In genomic region chr10:43421201-43421507, GRCh38 we compare ENCODE assay signal across 8 cellular contexts. TPM values are rescaled to one million over a fixed set of nuclear protein-coding genes. Genes with fewer than 3 reads are reported as not detected.
DNase-seq lines count a peak whose midpoint lies in the region; ATAC-seq and TF ChIP-seq lines count a peak whose summit lies in the region.

No MANE protein-coding gene starts in this region.

- intact Hi-C loops in A673 (cut with micrococcal nuclease; ENCODE audit: unreplicated experiment) = loop anchor here (2.0 kb wide), 1 partner anchor 16 kb away; the partner anchor contains the start of gene ZNF487
- intact Hi-C loops in MCF 10A (cut with micrococcal nuclease) = no loop called here

- H3K27me3 Mint-ChIP-seq in MCF 10A (ENCODE audit: insufficient read depth, unreplicated experiment) = no peaks in the 10 kb centered on the region

- peak overlapping the region; percentile 93 for H3K27ac Mint-ChIP-seq in MCF 10A (ENCODE audit: low read depth, unreplicated experiment)

- H3K9me3 Mint-ChIP-seq in MCF 10A (ENCODE audit: unreplicated experiment) = no peaks in the 10 kb centered on the region

- peak overlapping the region; percentile 85 for H3K4me3 Mint-ChIP-seq in MCF 10A (ENCODE audit: unreplicated experiment)

- POLR2A ChIA-PET in A673 (lab: Charles Lee; ENCODE audit: low non-redundant PET) (interaction anchor here (0.5 kb wide), 1 partner anchor 14 kb away, joined by 4 read pairs; no protein-coding TSS in a partner anchor), MCF 10A (lab: Yijun Ruan, JAX) (interaction anchor here (0.6 to 4.7 kb wide), 10 partner anchors 11 to 282 kb away, joined by 3 to 74 read pairs (median 4); partner anchors contain the start of genes HNRNPF and ZNF487)

- H3K9me3 ChIP-seq in A673 (ENCODE audit: low read depth, low read length, poor library complexity, severe bottlenecking) = no peaks in the 10 kb centered on the region
- no peaks in the 10 kb centered on the region for H3K9me3 ChIP-seq in mononuclear cell (ENCODE audit: low read depth, low read length)

- H3K4me1 ChIP-seq in A673 (ENCODE audit: insufficient read depth, low read length, poor library complexity, severe bottlenecking) (peaks cover 13% of the 10 kb centered on the region), mononuclear cell (ENCODE audit: insufficient read depth, low read length) (peaks cover 54% of the 10 kb centered on the region)

- no peak for DNase-seq in A673 (ENCODE audit: low spot score)
- no peak for DNase-seq in MCF 10A (ENCODE audit: unreplicated experiment)
- DNase-seq in DMS153 treated with DMSO at 0.1 percent for 48 hours (lab: John Stamatoyannopoulos, UW; ENCODE audit: unreplicated experiment) = no peak
- DNase-seq in SHP77 treated with DMSO at 0.1 percent for 48 hours (lab: John Stamatoyannopoulos, UW) = no peak
- no peak for DNase-seq in NCI-H446 treated with DMSO at 0.1 percent for 48 hours (lab: John Stamatoyannopoulos, UW)

- peak overlapping the region; percentile 91 for H3K27ac ChIP-seq in A673 (ENCODE audit: low read depth, low read length, poor library complexity, severe bottlenecking)

- ATAC-seq in HG02571 (IDR thresholded peaks at IDR 0.05; ENCODE audit: unreplicated experiment) (peak; percentile 10), GM21515 (IDR thresholded peaks at IDR 0.05; ENCODE audit: unreplicated experiment) (no peak)

- H3K4me3 ChIP-seq in A673 (ENCODE audit: low read depth, low read length, poor library complexity, severe bottlenecking) = peak overlapping the region; percentile 50
- H3K4me3 ChIP-seq in mononuclear cell (ENCODE audit: low read length) = peak overlapping the region; percentile 59

- no peaks in the 10 kb centered on the region for H3K36me3 Mint-ChIP-seq in MCF 10A (ENCODE audit: insufficient read depth, unreplicated experiment)

- no peaks in the 10 kb centered on the region for H3K27me3 ChIP-seq in A673 (replicated peaks; ENCODE audit: insufficient read depth, low read depth, low read length, poor library complexity)
- H3K27me3 ChIP-seq in mononuclear cell (ENCODE audit: insufficient read depth, low read length) = no peaks in the 10 kb centered on the region

- no peaks in the 10 kb centered on the region for H3K36me3 ChIP-seq in A673 (ENCODE audit: insufficient read depth, low read length, poor library complexity, severe bottlenecking)

- BruUV-seq in A673 (replicated peaks; lab: Mats Ljungman, UMichigan) (TSS peak; percentile 87), MCF 10A (replicated peaks; lab: Mats Ljungman, UMichigan) (no TSS peak)

- CTCF ChIA-PET in A673 (lab: Charles Lee) (no interaction called here), MCF 10A (lab: Yijun Ruan, JAX) (interaction anchor here (0.6 to 1.2 kb wide), 3 partner anchors 13 to 16 kb away, joined by 3 to 5 read pairs (median 4); partner anchors contain the start of gene ZNF487)

- TF ChIP-seq CTCF in A673 (conservative IDR thresholded peaks at IDR 0.05; ENCODE audit: low read depth, low read length) = no peak
- no peak for TF ChIP-seq CTCF in MCF 10A (IDR thresholded peaks at IDR 0.05; ENCODE audit: unreplicated experiment)

- peaks cover 13% of the 10 kb centered on the region for H3K4me1 Mint-ChIP-seq in MCF 10A (ENCODE audit: insufficient read depth, unreplicated experiment)

RNA-seq across cellular contexts. Expression of gene HNRNPF, which starts 12.2 kb away (rescaled TPM):
- total RNA-seq in A673 (2021) = 265 and 277 TPM in 2 replicates
- total RNA-seq in MCF 10A (2022) = 184 and 198 TPM in 2 replicates
- total RNA-seq in mononuclear cell = 118 TPM

RNA-seq across cellular contexts. Expression of gene ZNF487, which starts 15.8 kb away (rescaled TPM):
- total RNA-seq in A673 (2021) = 1.3 and 2.8 TPM in 2 replicates
- 2.2 and 2.6 TPM in 2 replicates for total RNA-seq in MCF 10A (2022)
- 13.1 TPM for total RNA-seq in mononuclear cell

RNA-seq across cellular contexts. Expression of gene FXYD4, which starts 49.7 kb away (rescaled TPM):
- total RNA-seq in A673 (2021) = not detected in 2 replicates
- not detected in 2 replicates for total RNA-seq in MCF 10A (2022)
- not detected for total RNA-seq in mononuclear cell
